11 cellular contexts compared by ENCODE assay signal in the genomic region with DNA sequence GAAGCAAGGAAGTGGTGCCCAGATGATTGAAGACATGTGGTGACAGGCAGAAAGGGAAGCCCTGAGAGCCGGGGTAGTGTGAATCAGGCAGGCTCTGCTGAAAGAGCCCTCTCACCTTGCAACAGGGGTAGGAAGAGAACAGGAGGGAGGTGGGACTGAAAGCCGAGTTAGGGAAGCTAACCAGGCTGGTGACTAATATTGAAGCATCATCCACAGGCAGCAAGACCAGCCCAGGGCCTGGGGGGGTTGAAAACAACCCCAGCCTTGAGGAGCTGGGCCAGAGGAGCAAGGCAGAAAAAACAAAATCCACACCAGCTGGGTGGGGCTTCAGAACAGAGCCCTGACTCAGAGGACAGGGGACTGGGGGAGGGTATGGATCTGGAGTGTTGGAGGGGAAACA. TPM values are rescaled to one million over a fixed set of nuclear protein-coding genes. Genes with fewer than 3 reads are reported as not detected.
DNase-seq lines count a peak whose midpoint lies in the region; ATAC-seq, FAIRE-seq and TF ChIP-seq lines count a peak whose summit lies in the region.
"Had no signal": no experiment of that assay in that cellular context is flagged by ENCODE, and none has a peak within 500 bp of the region (broad histone marks: within the 10 kb centered on the region; RNA-seq: fewer than 3 reads in every experiment).

No MANE protein-coding gene starts in this region.

- H3K9me3 ChIP-seq in astrocyte (ENCODE audit: insufficient read depth, low read depth, low read length): no peaks in the 10 kb centered on the region
- no peaks in the 10 kb centered on the region for H3K9me3 ChIP-seq in hepatocyte (ENCODE audit: low read depth)

- peak overlapping the region; percentile 41 for H3K4me2 ChIP-seq in astrocyte (ENCODE audit: low read length)
- no peak overlapping the region for H3K4me2 ChIP-seq in hepatocyte

- WGBS in hepatocyte (ENCODE audit: low lambda C conversion rate, missing lambda C conversion rate): 61% methylated on average over 2 of the region's 2 CpGs

- H4K20me1 ChIP-seq in astrocyte (ENCODE audit: insufficient read depth, low read length): no peaks in the 10 kb centered on the region
- H4K20me1 ChIP-seq in hepatocyte (ENCODE audit: insufficient read depth, poor library complexity, severe bottlenecking): no peaks in the 10 kb centered on the region

- H3K27me3 Mint-ChIP-seq in activated naive CD8-positive, alpha-beta T cell: no peaks in the 10 kb centered on the region
- H3K27me3 Mint-ChIP-seq in activated naive CD8-positive, alpha-beta T cell treated with anti-CD3 and anti-CD28 coated beads for 36 hours: no peaks in the 10 kb centered on the region
- no peaks in the 10 kb centered on the region for H3K27me3 Mint-ChIP-seq in astrocyte (ENCODE audit: low read depth, unreplicated experiment)
- H3K27me3 Mint-ChIP-seq in T-cell: no peaks in the 10 kb centered on the region

- H3K4me1 Mint-ChIP-seq in activated naive CD8-positive, alpha-beta T cell (ENCODE audit: low read depth): peaks cover 40% of the 10 kb centered on the region
- H3K4me1 Mint-ChIP-seq in activated naive CD8-positive, alpha-beta T cell treated with anti-CD3 and anti-CD28 coated beads for 36 hours: peaks cover 44% of the 10 kb centered on the region
- H3K4me1 Mint-ChIP-seq in astrocyte (ENCODE audit: low read depth, unreplicated experiment) (peaks cover 25% of the 10 kb centered on the region), T-cell (peaks cover 19 to 30% (median 20%) of the 10 kb centered on the region in 3 donors)

- no peaks in the 10 kb centered on the region for H3K27me3 ChIP-seq in astrocyte (ENCODE audit: insufficient read depth, low read length)
- H3K27me3 ChIP-seq in hepatocyte: no peaks in the 10 kb centered on the region

- FAIRE-seq in astrocyte (lab: Jason Lieb, UNC): no peak
- FAIRE-seq: islet of Langerhans had no signal

- no peak overlapping the region for H3K4me3 Mint-ChIP-seq in activated naive CD8-positive, alpha-beta T cell
- H3K4me3 Mint-ChIP-seq in activated naive CD8-positive, alpha-beta T cell treated with anti-CD3 and anti-CD28 coated beads for 36 hours: no peak overlapping the region
- peak overlapping the region; percentile 58 for H3K4me3 Mint-ChIP-seq in astrocyte (ENCODE audit: unreplicated experiment)
- no peak overlapping the region for H3K4me3 Mint-ChIP-seq in T-cell

- no peaks in the 10 kb centered on the region for H3K9me3 Mint-ChIP-seq in activated naive CD8-positive, alpha-beta T cell (ENCODE audit: low read depth)
- H3K9me3 Mint-ChIP-seq in activated naive CD8-positive, alpha-beta T cell treated with anti-CD3 and anti-CD28 coated beads for 36 hours: peaks cover 1% of the 10 kb centered on the region
- H3K9me3 Mint-ChIP-seq in astrocyte (ENCODE audit: unreplicated experiment) (no peaks in the 10 kb centered on the region), T-cell (no peaks in the 10 kb centered on the region)

- H3K9me2 ChIP-seq in hepatocyte (replicated peaks; ENCODE audit: insufficient read depth): no peaks in the 10 kb centered on the region

- H3K36me3 Mint-ChIP-seq in activated naive CD8-positive, alpha-beta T cell: peaks cover 17% of the 10 kb centered on the region
- H3K36me3 Mint-ChIP-seq in activated naive CD8-positive, alpha-beta T cell treated with anti-CD3 and anti-CD28 coated beads for 36 hours: peaks cover 17% of the 10 kb centered on the region
- H3K36me3 Mint-ChIP-seq in astrocyte (ENCODE audit: low read depth, unreplicated experiment) (peaks cover 6% of the 10 kb centered on the region), T-cell (peaks cover 61% of the 10 kb centered on the region)

- DNase-seq in activated naive CD8-positive, alpha-beta T cell treated with anti-CD3 and anti-CD28 coated beads for 36 hours: no peak
- DNase-seq in astrocyte (ENCODE audit: low read depth): peak; percentile 74
- no peak for DNase-seq in hepatocyte (ENCODE audit: low spot score)
- no peak for DNase-seq in CD1c-positive myeloid dendritic cell (ENCODE audit: extremely low spot score)
- no peak for DNase-seq in NCI-H1436 (lab: John Stamatoyannopoulos, UW)
- DNase-seq in T-cell: no peak

- POLR2A ChIA-PET in T-cell (lab: Charles Lee): no interaction called here

- no peak overlapping the region for H2AFZ ChIP-seq in astrocyte (ENCODE audit: low read depth, low read length)
- no peak overlapping the region for H2AFZ ChIP-seq in hepatocyte

- no peak for ATAC-seq in HG02885 (IDR thresholded peaks at IDR 0.05; ENCODE audit: poor library complexity, unreplicated experiment)
- ATAC-seq in T-cell (replicated peaks in 1 of 4): no peak

- H3K4me1 ChIP-seq in astrocyte (ENCODE audit: insufficient read depth, low read length): peaks cover 29% of the 10 kb centered on the region
- no peaks in the 10 kb centered on the region for H3K4me1 ChIP-seq in hepatocyte (ENCODE audit: insufficient read depth)

- CTCF ChIA-PET in T-cell (lab: Charles Lee): interaction anchor here in 1 of 2 donors (0.5 kb wide), 1 partner anchor 26 kb away, joined by 3 read pairs; no protein-coding TSS in a partner anchor

- H3K36me3 ChIP-seq in astrocyte (ENCODE audit: insufficient read depth, low read length) (peaks cover 19% of the 10 kb centered on the region), hepatocyte (replicated peaks; ENCODE audit: insufficient read depth, low read depth) (no peaks in the 10 kb centered on the region)

- H3K79me2 ChIP-seq in astrocyte (ENCODE audit: insufficient read depth, low read length) (no peaks in the 10 kb centered on the region), hepatocyte (no peaks in the 10 kb centered on the region)

- TF ChIP-seq CTCF in astrocyte (IDR thresholded peaks at IDR 0.05; ENCODE audit: insufficient read depth, low read depth, low read length): no peak
- TF ChIP-seq CTCF in hepatocyte (IDR thresholded peaks at IDR 0.05; ENCODE audit: poor library complexity): no peak

- H3K27ac Mint-ChIP-seq in activated naive CD8-positive, alpha-beta T cell: peak overlapping the region; percentile 41
- no peak overlapping the region for H3K27ac Mint-ChIP-seq in activated naive CD8-positive, alpha-beta T cell treated with anti-CD3 and anti-CD28 coated beads for 36 hours
- peak overlapping the region; percentile 91 for H3K27ac Mint-ChIP-seq in astrocyte (ENCODE audit: unreplicated experiment)
- peak overlapping the region in 1 of 2 donors; percentile 48 for H3K27ac Mint-ChIP-seq in T-cell

- H3K9ac ChIP-seq in astrocyte (ENCODE audit: low read length): peak overlapping the region; percentile 62

- H3K27ac ChIP-seq in astrocyte (ENCODE audit: low read depth, low read length) (peak overlapping the region; percentile 84), hepatocyte (peak overlapping the region; percentile 30)

- H3K4me3 ChIP-seq in astrocyte (ENCODE audit: insufficient read depth, low read depth, low read length) (no peak overlapping the region), hepatocyte (no peak overlapping the region)

RNA-seq across cellular contexts. Expression of a gene that starts 35.0 kb away (rescaled TPM):
- 10 to 100 TPM; 21.9 to 22.3 TPM for total RNA-seq in activated naive CD8-positive, alpha-beta T cell treated with anti-CD3 and anti-CD28 coated beads for 36 hours
- total RNA-seq in astrocyte (not detected in 2 replicates), hepatocyte (not detected in 2 replicates), T-cell (10 to 100 TPM in 2 of 5 donors, 1 to 10 TPM in 3; 3.1 to 12.1 (median 8.8) TPM)
- polyA plus RNA-seq in hepatocyte: not detected in 2 replicates
- total RNA-seq: dermis microvascular lymphatic vessel endothelial cell, pulmonary artery endothelial cell had no signal
